In genomic region chr2:63850650-63851049, GRCh38 we compare ENCODE assay signal across 18 cellular contexts. TPM values are rescaled to one million over a fixed set of nuclear protein-coding genes. Genes with fewer than 3 reads are reported as not detected.
DNase-seq lines count a peak whose midpoint lies in the region; ATAC-seq and TF ChIP-seq lines count a peak whose summit lies in the region.
"Had no signal": no experiment of that assay in that cellular context is flagged by ENCODE, and none has a peak within 500 bp of the region (broad histone marks: within the 10 kb centered on the region; RNA-seq: fewer than 3 reads in every experiment).

No MANE protein-coding gene starts in this region.

- H3K36me3 ChIP-seq in HUES6 (ENCODE audit: control insufficient read depth, insufficient read depth, low read length) = peaks cover 20% of the 10 kb centered on the region
- peaks cover 2 to 3% of the 10 kb centered on the region in 2 experiments for H3K36me3 ChIP-seq in trophoblast cell (ENCODE audit: control insufficient read depth in 1 of 2, insufficient read depth in 2 of 2, low read length in 2 of 2)

- no peak overlapping the region for H2BK120ac ChIP-seq in trophoblast cell (ENCODE audit: insufficient read depth, low read length, poor library complexity)

- peak overlapping the region; percentile 91 for H3K27ac ChIP-seq in HUES6 (ENCODE audit: low read depth, low read length)
- H3K27ac ChIP-seq in dorsolateral prefrontal cortex = peak overlapping the region in 32 of 59 donors; percentile 2 to 93 (median 85)
- no peak overlapping the region for H3K27ac ChIP-seq in trophoblast cell (ENCODE audit: low read depth, low read length)

- CTCF ChIA-PET in activated CD4-positive, alpha-beta T cell treated with anti-CD3 and anti-CD28 coated beads for 36 hours (lab: Charles Lee) = interaction anchor here (1.2 to 4.9 kb wide), 2 partner anchors 9 to 11 kb away, joined by 5 to 19 read pairs; partner anchors contain the start of gene UGP2

- no peak overlapping the region for H3K4me3 Mint-ChIP-seq in activated CD4-positive, alpha-beta T cell treated with anti-CD3 and anti-CD28 coated beads for 36 hours
- no peak overlapping the region for H3K4me3 Mint-ChIP-seq in activated CD4-positive, alpha-beta T cell treated with anti-CD3 and anti-CD28 coated beads, Interleukin-2, amount 10 ng/mL, durations not matched to agents 24 days and 14 days
- H3K4me3 Mint-ChIP-seq: activated naive CD4-positive, alpha-beta T cell treated with anti-CD3 and anti-CD28 coated beads, Interleukin-2, amount 10 ng/mL, durations not matched to agents 7 days and 5 days; naive B cell had no signal

- no peak overlapping the region for H3K23ac ChIP-seq in trophoblast cell (ENCODE audit: low read length)

- H2AK5ac ChIP-seq in trophoblast cell (ENCODE audit: low read length) = no peak overlapping the region

- no peak overlapping the region for H2BK12ac ChIP-seq in trophoblast cell (ENCODE audit: low read length)

- H4K91ac ChIP-seq in trophoblast cell (ENCODE audit: low read depth, low read length) = no peak overlapping the region

- ATAC-seq in activated CD4-positive, alpha-beta T cell treated with anti-CD3 and anti-CD28 coated beads for 36 hours = peak; percentile 78
- ATAC-seq in GM21786 (IDR thresholded peaks at IDR 0.05; ENCODE audit: unreplicated experiment) = no peak
- ATAC-seq in GM18861 (IDR thresholded peaks at IDR 0.05; ENCODE audit: unreplicated experiment) = no peak

- POLR2A ChIA-PET in activated CD4-positive, alpha-beta T cell treated with anti-CD3 and anti-CD28 coated beads for 36 hours (lab: Charles Lee) = no interaction called here

- H3K4me1 ChIP-seq in HUES6 (ENCODE audit: control insufficient read depth, insufficient read depth, low read length) (peaks cover 83% of the 10 kb centered on the region), trophoblast cell (ENCODE audit: control insufficient read depth in 1 of 2, insufficient read depth in 2 of 2, low read length in 2 of 2) (peaks cover 5 to 15% of the 10 kb centered on the region in 2 experiments)

- H3K4me2 ChIP-seq in trophoblast cell (ENCODE audit: low read length) = no peak overlapping the region

- H3K27me3 Mint-ChIP-seq in activated CD4-positive, alpha-beta T cell treated with anti-CD3 and anti-CD28 coated beads for 36 hours = no peaks in the 10 kb centered on the region
- H3K27me3 Mint-ChIP-seq in activated CD4-positive, alpha-beta T cell treated with anti-CD3 and anti-CD28 coated beads, Interleukin-2, amount 10 ng/mL, durations not matched to agents 24 days and 14 days = no peaks in the 10 kb centered on the region
- H3K27me3 Mint-ChIP-seq: activated naive CD4-positive, alpha-beta T cell treated with anti-CD3 and anti-CD28 coated beads, Interleukin-2, amount 10 ng/mL, durations not matched to agents 7 days and 5 days; naive B cell had no signal

- H3K9me3 ChIP-seq in HUES6 (ENCODE audit: control insufficient read depth, insufficient read depth, low read depth, low read length) (no peaks in the 10 kb centered on the region), trophoblast cell (ENCODE audit: insufficient read depth, low read depth, low read length) (no peaks in the 10 kb centered on the region)
- H3K9me3 ChIP-seq: SK-N-SH had no signal

- peaks cover 2% of the 10 kb centered on the region for H3K79me1 ChIP-seq in trophoblast cell (ENCODE audit: low read length)

- DNase-seq in activated CD4-positive, alpha-beta T cell treated with anti-CD3 and anti-CD28 coated beads for 36 hours = no peak
- DNase-seq in activated CD4-positive, alpha-beta T cell treated with anti-CD3 and anti-CD28 coated beads, Interleukin-2, amount 10 ng/mL, durations not matched to agents 24 days and 14 days = no peak
- no peak for DNase-seq in dorsolateral prefrontal cortex
- no peak for DNase-seq in trophoblast cell
- DNase-seq in HuH-7 (ENCODE audit: low spot score) = no peak
- DNase-seq: activated naive CD4-positive, alpha-beta T cell treated with anti-CD3 and anti-CD28 coated beads, Interleukin-2, amount 10 ng/mL, durations not matched to agents 7 days and 5 days; cerebellar nuclear complex; GDM1; GOT3; IMR-90; naive B cell; NCI-H1417; SK-N-SH; stimulated activated CD4-positive, alpha-beta T cell treated with anti-CD3 and anti-CD28 coated beads, Interleukin-2, amount 100 ng/mL, for 24 hours; stimulated activated CD8-positive, alpha-beta memory T cell treated with anti-CD3 and anti-CD28 coated beads, Interleukin-4, amount 100 ng/mL, for 48 hours had no signal

- H3K27me3 ChIP-seq in HUES6 (ENCODE audit: control insufficient read depth, insufficient read depth, low read length) (no peaks in the 10 kb centered on the region), dorsolateral prefrontal cortex (no peaks in the 10 kb centered on the region), trophoblast cell (ENCODE audit: insufficient read depth, low read length) (no peaks in the 10 kb centered on the region)

- peak overlapping the region; percentile 67 for H3K4ac ChIP-seq in trophoblast cell (ENCODE audit: low read depth, low read length)

- H4K12ac ChIP-seq in trophoblast cell (ENCODE audit: low read depth, low read length) = no peak overlapping the region

- no peak overlapping the region for H3K9ac ChIP-seq in HUES6 (ENCODE audit: low read length)
- H3K9ac ChIP-seq in trophoblast cell (ENCODE audit: low read length) = no peak overlapping the region
- H3K9ac ChIP-seq: SK-N-SH had no signal

- H3K79me2 ChIP-seq in trophoblast cell (ENCODE audit: control insufficient read depth, insufficient read depth, low read length, poor library complexity) = peaks cover 13% of the 10 kb centered on the region

- no peak overlapping the region for H2BK5ac ChIP-seq in trophoblast cell (ENCODE audit: low read depth, low read length, poor library complexity)

- no peak overlapping the region for H3K18ac ChIP-seq in trophoblast cell (ENCODE audit: low read length)

- no peak overlapping the region for H3K14ac ChIP-seq in trophoblast cell (ENCODE audit: low read length)

- H3K9me3 Mint-ChIP-seq in activated CD4-positive, alpha-beta T cell treated with anti-CD3 and anti-CD28 coated beads for 36 hours (ENCODE audit: low read depth) = peaks cover 4% of the 10 kb centered on the region
- H3K9me3 Mint-ChIP-seq in activated CD4-positive, alpha-beta T cell treated with anti-CD3 and anti-CD28 coated beads, Interleukin-2, amount 10 ng/mL, durations not matched to agents 24 days and 14 days = peaks cover 5% of the 10 kb centered on the region

- peaks cover 19% of the 10 kb centered on the region for H3K36me3 Mint-ChIP-seq in activated CD4-positive, alpha-beta T cell treated with anti-CD3 and anti-CD28 coated beads for 36 hours (ENCODE audit: low read depth)
- peaks cover 35% of the 10 kb centered on the region for H3K36me3 Mint-ChIP-seq in activated CD4-positive, alpha-beta T cell treated with anti-CD3 and anti-CD28 coated beads, Interleukin-2, amount 10 ng/mL, durations not matched to agents 24 days and 14 days (ENCODE audit: low read depth)

- intact Hi-C loops in activated CD4-positive, alpha-beta T cell treated with anti-CD3 and anti-CD28 coated beads for 36 hours (cut with DNase I, micrococcal nuclease) = no loop called here
- intact Hi-C loops in activated CD4-positive, alpha-beta T cell treated with anti-CD3 and anti-CD28 coated beads, Interleukin-2, amount 10 ng/mL, durations not matched to agents 24 days and 14 days (cut with micrococcal nuclease) = no loop called here
- intact Hi-C loops in dorsolateral prefrontal cortex (cut with DNase I) = no loop called here

- peak overlapping the region; percentile 51 for H3K4me3 ChIP-seq in HUES6 (ENCODE audit: low read depth, low read length)
- no peak overlapping the region for H3K4me3 ChIP-seq in dorsolateral prefrontal cortex
- no peak overlapping the region for H3K4me3 ChIP-seq in trophoblast cell (ENCODE audit: low read depth, low read length)

- H4K8ac ChIP-seq in trophoblast cell (ENCODE audit: low read depth, low read length) = no peak overlapping the region

- H3K4me1 Mint-ChIP-seq in activated CD4-positive, alpha-beta T cell treated with anti-CD3 and anti-CD28 coated beads for 36 hours = peaks cover 63% of the 10 kb centered on the region
- peaks cover 56% of the 10 kb centered on the region for H3K4me1 Mint-ChIP-seq in activated CD4-positive, alpha-beta T cell treated with anti-CD3 and anti-CD28 coated beads, Interleukin-2, amount 10 ng/mL, durations not matched to agents 24 days and 14 days

- H2AFZ ChIP-seq in trophoblast cell (ENCODE audit: insufficient read depth, low read length, poor library complexity) = no peak overlapping the region

- H3K27ac Mint-ChIP-seq in activated CD4-positive, alpha-beta T cell treated with anti-CD3 and anti-CD28 coated beads for 36 hours = no peak overlapping the region
- no peak overlapping the region for H3K27ac Mint-ChIP-seq in activated CD4-positive, alpha-beta T cell treated with anti-CD3 and anti-CD28 coated beads, Interleukin-2, amount 10 ng/mL, durations not matched to agents 24 days and 14 days
- H3K27ac Mint-ChIP-seq: activated naive CD4-positive, alpha-beta T cell treated with anti-CD3 and anti-CD28 coated beads, Interleukin-2, amount 10 ng/mL, durations not matched to agents 7 days and 5 days had no signal

- no peak for TF ChIP-seq CTCF in dorsolateral prefrontal cortex (IDR thresholded peaks at IDR 0.05 in 54 of 56, conservative IDR thresholded peaks at IDR 0.05 in 2 of 56; ENCODE audit: low read depth in 1 of 56, partially characterized antibody in 56 of 56)

RNA-seq across cellular contexts. Expression of gene UGP2, which starts 9.0 kb away (rescaled TPM):
- 100 to 1,000 TPM in 1 of 2 experiments, 10 to 100 TPM in 1; 98.4 to 144 TPM for total RNA-seq in activated CD4-positive, alpha-beta T cell treated with anti-CD3 and anti-CD28 coated beads for 36 hours
- total RNA-seq in activated CD4-positive, alpha-beta T cell treated with anti-CD3 and anti-CD28 coated beads, Interleukin-2, amount 10 ng/mL, durations not matched to agents 24 days and 14 days = 66.3 and 66.5 TPM in 2 replicates
- total RNA-seq in dorsolateral prefrontal cortex = 100 to 1,000 TPM in 119 of 120 experiments, 10 to 100 TPM in 1; 84.4 to 293 (median 212) TPM
- polyA plus RNA-seq in trophoblast cell (2013) = 187 and 206 TPM in 2 replicates
